Comparison of ENCODE assay signal across 14 cellular contexts in genomic region chr16:67312450-67313118, GRCh38. TPM values are rescaled to one million over a fixed set of nuclear protein-coding genes. Genes with fewer than 3 reads are reported as not detected.
A peak's percentile ranks its signal among the peaks of the same experiment; 100 is the strongest.
DNase-seq lines count a peak whose midpoint lies in the region; ATAC-seq and TF ChIP-seq lines count a peak whose summit lies in the region.
"Had no signal": no experiment of that assay in that cellular context is flagged by ENCODE, and none has a peak within 500 bp of the region (broad histone marks: within the 10 kb centered on the region; RNA-seq: fewer than 3 reads in every experiment).

No MANE protein-coding gene starts in this region.

- POLR2A ChIA-PET in MCF 10A (lab: Yijun Ruan, JAX) = interaction anchor here (0.6 to 1.3 kb wide), 4 partner anchors 9 to 710 kb away, joined by 3 to 4 read pairs (median 3); partner anchors contain the start of genes DDX28 and DUS2
- POLR2A ChIA-PET in activated naive CD8-positive, alpha-beta T cell treated with anti-CD3 and anti-CD28 coated beads, Interleukin-2, amount 10 ng/mL, durations not matched to agents 7 days and 5 days (lab: Charles Lee) = no interaction called here

- no peak for DNase-seq in MCF 10A (ENCODE audit: unreplicated experiment)
- DNase-seq in breast epithelium (ENCODE audit: low spot score in 2 of 2) = no peak
- DNase-seq in activated naive CD8-positive, alpha-beta T cell treated with anti-CD3 and anti-CD28 coated beads, Interleukin-2, amount 10 ng/mL, durations not matched to agents 7 days and 5 days = no peak
- no peak for DNase-seq in left lung
- DNase-seq in vagina (ENCODE audit: extremely low spot score in 2 of 2) = no peak
- DNase-seq in posterior vena cava (ENCODE audit: low spot score) = no peak
- DNase-seq in neuronal stem cell (ENCODE audit: low spot score) = no peak
- DNase-seq in HuH-7.5 (ENCODE audit: low spot score) = no peak
- DNase-seq: NCI-H2081, T-helper 9 cell, tibial artery had no signal

- no peaks in the 10 kb centered on the region for H3K27me3 ChIP-seq in breast epithelium
- no peaks in the 10 kb centered on the region for H3K27me3 ChIP-seq in left lung
- no peaks in the 10 kb centered on the region for H3K27me3 ChIP-seq in vagina
- H3K27me3 ChIP-seq in neuronal stem cell (ENCODE audit: control insufficient read depth in 3 of 3, insufficient read depth in 3 of 3, low read depth in 1 of 3, low read length in 3 of 3) = peaks cover 0 to 28% (median 0%) of the 10 kb centered on the region in 3 experiments
- H3K27me3 ChIP-seq: BLaER1 had no signal

- no peak overlapping the region for H2BK12ac ChIP-seq in neuronal stem cell (ENCODE audit: low read length)

- no peak overlapping the region for H2BK15ac ChIP-seq in neuronal stem cell (ENCODE audit: low read length)

- peaks cover 12% of the 10 kb centered on the region for H3K27me3 Mint-ChIP-seq in MCF 10A (ENCODE audit: insufficient read depth, unreplicated experiment)
- H3K27me3 Mint-ChIP-seq in activated naive CD8-positive, alpha-beta T cell treated with anti-CD3 and anti-CD28 coated beads, Interleukin-2, amount 10 ng/mL, durations not matched to agents 7 days and 5 days = peaks cover 3% of the 10 kb centered on the region

- H3K4me3 ChIP-seq in breast epithelium = no peak overlapping the region
- H3K4me3 ChIP-seq in left lung = no peak overlapping the region
- no peak overlapping the region for H3K4me3 ChIP-seq in vagina
- H3K4me3 ChIP-seq in neuronal stem cell (ENCODE audit: low read length in 2 of 2) = no peak overlapping the region
- H3K4me3 ChIP-seq: BLaER1, tibial artery had no signal

- BruUV-seq in MCF 10A (replicated peaks; lab: Mats Ljungman, UMichigan) = no TSS peak

- no CpG with 5 or more reads among the region's 2 CpGs for WGBS in neuronal stem cell (ENCODE audit: extremely low coverage in 2 of 2, insufficient read length in 2 of 2, insufficient replicate concordance in 1 of 2), 2 donors

- no peak overlapping the region for H3K4me3 Mint-ChIP-seq in MCF 10A (ENCODE audit: unreplicated experiment)
- H3K4me3 Mint-ChIP-seq in activated naive CD8-positive, alpha-beta T cell treated with anti-CD3 and anti-CD28 coated beads, Interleukin-2, amount 10 ng/mL, durations not matched to agents 7 days and 5 days = no peak overlapping the region
- H3K4me3 Mint-ChIP-seq: dendritic cell treated with granulocyte-macrophage colony-stimulating factor and Interleukin-4, amounts not matched to agents 40 ng/mL and 50 ng/mL, for 4 days had no signal

- H3K27ac Mint-ChIP-seq in MCF 10A (ENCODE audit: low read depth, unreplicated experiment) = peak overlapping the region; percentile 71
- peak overlapping the region; percentile 58 for H3K27ac Mint-ChIP-seq in activated naive CD8-positive, alpha-beta T cell treated with anti-CD3 and anti-CD28 coated beads, Interleukin-2, amount 10 ng/mL, durations not matched to agents 7 days and 5 days
- H3K27ac Mint-ChIP-seq: dendritic cell treated with granulocyte-macrophage colony-stimulating factor and Interleukin-4, amounts not matched to agents 40 ng/mL and 50 ng/mL, for 4 days had no signal

- TF ChIP-seq CTCF in MCF 10A (IDR thresholded peaks at IDR 0.05; ENCODE audit: unreplicated experiment) = no peak
- TF ChIP-seq CTCF in breast epithelium (IDR thresholded peaks at IDR 0.05) = no peak
- no peak for TF ChIP-seq CTCF in left lung (IDR thresholded peaks at IDR 0.05)
- TF ChIP-seq CTCF in vagina (IDR thresholded peaks at IDR 0.05) = no peak

- H3K14ac ChIP-seq in neuronal stem cell (ENCODE audit: low read length) = no peak overlapping the region

- no peak overlapping the region for H3K18ac ChIP-seq in neuronal stem cell (ENCODE audit: low read length)

- H3K4me1 ChIP-seq in breast epithelium (no peaks in the 10 kb centered on the region), left lung (no peaks in the 10 kb centered on the region), vagina (no peaks in the 10 kb centered on the region), neuronal stem cell (ENCODE audit: control insufficient read depth in 2 of 2, insufficient read depth in 1 of 2, low read depth in 1 of 2, low read length in 2 of 2) (peaks cover 0 to 2% of the 10 kb centered on the region in 2 donors)
- H3K4me1 ChIP-seq: BLaER1, tibial artery had no signal

- H3K4me2 ChIP-seq in neuronal stem cell (ENCODE audit: insufficient read depth, low read length, poor library complexity, severe bottlenecking) = no peak overlapping the region
- H3K4me2 ChIP-seq: BLaER1 had no signal

- CTCF ChIA-PET in MCF 10A (lab: Yijun Ruan, JAX) = interaction anchor here (0.6 to 0.7 kb wide), 3 partner anchors 43 to 358 kb away, joined by 3 to 4 read pairs (median 4); no protein-coding TSS in a partner anchor

- no peak for TF ChIP-seq POLR2A in breast epithelium (IDR thresholded peaks at IDR 0.05)
- TF ChIP-seq POLR2A in vagina (IDR thresholded peaks at IDR 0.05) = no peak

- no peak overlapping the region for H2BK120ac ChIP-seq in neuronal stem cell (ENCODE audit: low read depth, low read length)

- no peaks in the 10 kb centered on the region for H3K9me3 Mint-ChIP-seq in MCF 10A (ENCODE audit: unreplicated experiment)
- H3K9me3 Mint-ChIP-seq in activated naive CD8-positive, alpha-beta T cell treated with anti-CD3 and anti-CD28 coated beads, Interleukin-2, amount 10 ng/mL, durations not matched to agents 7 days and 5 days = no peaks in the 10 kb centered on the region
- H3K9me3 Mint-ChIP-seq: dendritic cell treated with granulocyte-macrophage colony-stimulating factor and Interleukin-4, amounts not matched to agents 40 ng/mL and 50 ng/mL, for 4 days had no signal

- no peak overlapping the region for H2AFZ ChIP-seq in neuronal stem cell (ENCODE audit: low read length)

- no peaks in the 10 kb centered on the region for H3K79me1 ChIP-seq in neuronal stem cell (ENCODE audit: low read depth, low read length)

- H3K4me1 Mint-ChIP-seq in MCF 10A (ENCODE audit: insufficient read depth, unreplicated experiment) = peaks cover 16% of the 10 kb centered on the region
- peaks cover 20% of the 10 kb centered on the region for H3K4me1 Mint-ChIP-seq in activated naive CD8-positive, alpha-beta T cell treated with anti-CD3 and anti-CD28 coated beads, Interleukin-2, amount 10 ng/mL, durations not matched to agents 7 days and 5 days

- H3K23ac ChIP-seq in neuronal stem cell (ENCODE audit: low read depth, low read length, poor library complexity) = no peak overlapping the region

- H3K9me3 ChIP-seq in breast epithelium (no peaks in the 10 kb centered on the region), left lung (no peaks in the 10 kb centered on the region), vagina (no peaks in the 10 kb centered on the region), neuronal stem cell (replicated peaks in 1 of 2; ENCODE audit: control insufficient read depth in 2 of 2, insufficient read depth in 1 of 2, low read depth in 1 of 2, low read length in 2 of 2) (no peaks in the 10 kb centered on the region)
- H3K9me3 ChIP-seq: BLaER1, tibial artery had no signal

- no peak overlapping the region for H2BK5ac ChIP-seq in neuronal stem cell (ENCODE audit: low read length)

- no peak for ATAC-seq in activated naive CD8-positive, alpha-beta T cell treated with anti-CD3 and anti-CD28 coated beads, Interleukin-2, amount 10 ng/mL, durations not matched to agents 7 days and 5 days (ENCODE audit: low read depth)
- peak; percentile 31 for ATAC-seq in left lung
- ATAC-seq: left lobe of liver had no signal

- no peak overlapping the region for H4K8ac ChIP-seq in neuronal stem cell (ENCODE audit: low read depth, low read length)

- H3K9ac ChIP-seq in neuronal stem cell (ENCODE audit: low read depth, low read length, poor library complexity) = no peak overlapping the region
- H3K9ac ChIP-seq: BLaER1 had no signal

- H3K4ac ChIP-seq in neuronal stem cell (ENCODE audit: low read length) = no peak overlapping the region

- H3K36me3 Mint-ChIP-seq in MCF 10A (ENCODE audit: insufficient read depth, unreplicated experiment) = no peaks in the 10 kb centered on the region
- peaks cover 1% of the 10 kb centered on the region for H3K36me3 Mint-ChIP-seq in activated naive CD8-positive, alpha-beta T cell treated with anti-CD3 and anti-CD28 coated beads, Interleukin-2, amount 10 ng/mL, durations not matched to agents 7 days and 5 days

- H2AK5ac ChIP-seq in neuronal stem cell (ENCODE audit: low read depth, low read length) = no peak overlapping the region

- H3K27ac ChIP-seq in breast epithelium (no peak overlapping the region), left lung (peak overlapping the region; percentile 44 to 53), vagina (peak overlapping the region; percentile 73), neuronal stem cell (replicated peaks; ENCODE audit: low read length) (no peak overlapping the region)
- H3K27ac ChIP-seq: BLaER1, tibial artery had no signal

- H3K36me3 ChIP-seq in breast epithelium (no peaks in the 10 kb centered on the region), left lung (no peaks in the 10 kb centered on the region), vagina (no peaks in the 10 kb centered on the region), neuronal stem cell (replicated peaks in 1 of 2; ENCODE audit: control insufficient read depth in 2 of 2, insufficient read depth in 2 of 2, low read length in 2 of 2) (no peaks in the 10 kb centered on the region)
- H3K36me3 ChIP-seq: BLaER1, tibial artery had no signal

- H4K91ac ChIP-seq in neuronal stem cell (ENCODE audit: low read depth, low read length, poor library complexity) = no peak overlapping the region

- intact Hi-C loops in MCF 10A (cut with micrococcal nuclease) (loop anchor here (5.0 kb wide), 1 partner anchor 35 kb away; the partner anchor contains the start of gene PLEKHG4), breast epithelium (cut with DNase I; ENCODE audit: low total_unique reads) (no loop called here), left lung (cut with DNase I) (no loop called here), vagina (cut with DNase I) (no loop called here), posterior vena cava (cut with DNase I) (no loop called here)

RNA-seq across cellular contexts. Expression of gene KCTD19, which starts 14.0 kb away (rescaled TPM):
- total RNA-seq in MCF 10A (2022) = not detected in 2 replicates
- total RNA-seq in breast epithelium = 1 to 10 TPM in 1 of 3 donors, not detected in 2; 1.0 TPM
- 1 to 10 TPM; 1.2 to 1.6 TPM for total RNA-seq in activated naive CD8-positive, alpha-beta T cell treated with anti-CD3 and anti-CD28 coated beads, Interleukin-2, amount 10 ng/mL, durations not matched to agents 7 days and 5 days
- total RNA-seq in left lung = under 1 TPM in 1 of 2 donors, not detected in 1; 0.73 TPM
- not detected for total RNA-seq in vagina
- not detected for total RNA-seq in posterior vena cava
- 1.4 TPM for polyA plus RNA-seq in neuronal stem cell (2013, experiment 1 of 2)
- 1.3 TPM for polyA plus RNA-seq in neuronal stem cell (2013, experiment 2 of 2)
- total RNA-seq: left lobe of liver had no signal

RNA-seq across cellular contexts. Expression of gene LRRC36, which starts 14.0 kb away (rescaled TPM):
- total RNA-seq in MCF 10A (2022) (not detected in 2 replicates), breast epithelium (1 to 10 TPM in 1 of 3 donors, under 1 TPM in 2; 0.16 to 3.3 (median 0.59) TPM), left lung (10 to 100 TPM in 1 of 2 donors, 1 to 10 TPM in 1; 3.0 to 19.5 TPM), vagina (not detected), posterior vena cava (under 1 TPM in 1 of 2 donors, not detected in 1; 0.56 TPM)
- total RNA-seq in activated naive CD8-positive, alpha-beta T cell treated with anti-CD3 and anti-CD28 coated beads, Interleukin-2, amount 10 ng/mL, durations not matched to agents 7 days and 5 days = under 1 TPM; 0.28 to 0.64 TPM
- 0.10 TPM for polyA plus RNA-seq in neuronal stem cell (2013, experiment 1 of 2)
- 0.15 TPM for polyA plus RNA-seq in neuronal stem cell (2013, experiment 2 of 2)

RNA-seq across cellular contexts. Expression of gene PLEKHG4, which starts 33.3 kb away (rescaled TPM):
- total RNA-seq in MCF 10A (2022) (30.4 and 32.7 TPM in 2 replicates), breast epithelium (10 to 100 TPM; 15.0 to 26.2 (median 19.8) TPM), left lung (10 to 100 TPM; 24.9 to 28.5 TPM), vagina (9.8 TPM), posterior vena cava (1 to 10 TPM; 3.2 to 5.4 TPM)
- 10 to 100 TPM; 15.7 to 18.2 TPM for total RNA-seq in activated naive CD8-positive, alpha-beta T cell treated with anti-CD3 and anti-CD28 coated beads, Interleukin-2, amount 10 ng/mL, durations not matched to agents 7 days and 5 days
- polyA plus RNA-seq in neuronal stem cell (2013, experiment 1 of 2) = 2.4 TPM
- 3.0 TPM for polyA plus RNA-seq in neuronal stem cell (2013, experiment 2 of 2)

Comparison
In these comparisons a context has a peak if more than half of its experiments do, and no peak if none do; other contexts are left out.
1. H3K27ac ChIP-seq: peak in left lung (2 of 2) and vagina (single experiment); none in breast epithelium (0 of 2) and neuronal stem cell (single experiment).